Comparison of ENCODE assay signal across 8 cellular contexts in the genomic region with DNA sequence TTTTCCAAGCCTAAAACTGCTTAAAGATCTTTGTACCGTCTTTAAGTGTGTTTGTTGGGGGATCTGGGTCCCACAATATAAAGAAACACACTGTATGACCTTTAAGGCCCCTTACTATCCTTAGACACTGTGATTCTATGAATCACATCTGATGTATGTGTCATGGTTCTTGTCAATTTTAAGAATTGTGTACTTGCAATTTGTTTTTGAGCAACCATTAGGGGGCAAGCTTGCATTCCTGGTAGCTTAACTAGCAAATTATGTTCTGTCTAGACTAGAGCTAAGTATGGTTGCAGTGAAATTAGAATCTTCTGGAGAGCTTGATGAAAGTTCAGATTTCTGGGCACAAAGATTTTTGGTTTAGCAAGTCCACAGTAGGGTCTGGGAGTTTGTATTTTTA.
DNase-seq lines count a peak whose midpoint lies in the region; ATAC-seq and TF ChIP-seq lines count a peak whose summit lies in the region.
"Had no signal": no experiment of that assay in that cellular context is flagged by ENCODE, and none has a peak within 500 bp of the region (broad histone marks: within the 10 kb centered on the region; RNA-seq: fewer than 3 reads in every experiment).

No MANE protein-coding gene starts in this region.

- H3K4me3 ChIP-seq in NB4 (ENCODE audit: low read depth, low read length) (no peak overlapping the region), right lobe of liver (no peak overlapping the region)

- intact Hi-C loops in right lobe of liver (cut with DNase I), result no loop called here

- WGBS in right lobe of liver (ENCODE audit: insufficient coverage, low coverage, low lambda C conversion rate, missing lambda C conversion rate), result 22% methylated on average over 1 of the region's 1 CpG

- H3K27ac ChIP-seq in right lobe of liver, result no peak overlapping the region

- no peaks in the 10 kb centered on the region for H3K27me3 ChIP-seq in right lobe of liver

- peak; percentile 34 for DNase-seq in GM04503 (ENCODE audit: low read depth)
- peak; percentile 40 for DNase-seq in NB4 (ENCODE audit: low read depth)
- DNase-seq in amniotic stem cell (lab: John Stamatoyannopoulos, UW), result peak; percentile 50
- no peak for DNase-seq in right lobe of liver
- DNase-seq in GM19240 (ENCODE audit: insufficient read length, low spot score), result no peak
- DNase-seq: activated T-cell treated with anti-CD3 and anti-CD28 coated beads, Interleukin-2, amount 50 U/mL, for 4 hours had no signal

- H3K9me3 ChIP-seq in right lobe of liver, result no peaks in the 10 kb centered on the region

- no peaks in the 10 kb centered on the region for H3K4me1 ChIP-seq in right lobe of liver

- TF ChIP-seq CTCF in NB4 (IDR thresholded peaks at IDR 0.05; ENCODE audit: low read depth, low read length), result peak; percentile 18
- peak; percentile 15 to 56 (median 45) for TF ChIP-seq CTCF in right lobe of liver (IDR thresholded peaks at IDR 0.05)

- ATAC-seq in GM21723 (IDR thresholded peaks at IDR 0.05; ENCODE audit: unreplicated experiment) (peak; percentile 78), right lobe of liver (peak; percentile 58 to 80 (median 66)), HG02970 (IDR thresholded peaks at IDR 0.05; ENCODE audit: low FRiP score, unreplicated experiment) (no peak)

- H3K36me3 ChIP-seq in right lobe of liver, result no peaks in the 10 kb centered on the region

- TF ChIP-seq POLR2A in NB4 (IDR thresholded peaks at IDR 0.05; ENCODE audit: extremely low read depth, insufficient read length) (no peak), right lobe of liver (IDR thresholded peaks at IDR 0.05) (no peak)

Comparison
In these comparisons a context has a peak if more than half of its experiments do, and no peak if none do; other contexts are left out.
1. DNase-seq: peak in GM04503 (single experiment), NB4 (single experiment) and amniotic stem cell (single experiment); none in right lobe of liver (0 of 3) and GM19240 (single experiment).